ENCODE assay signal across 26 cellular contexts in the genomic region with DNA sequence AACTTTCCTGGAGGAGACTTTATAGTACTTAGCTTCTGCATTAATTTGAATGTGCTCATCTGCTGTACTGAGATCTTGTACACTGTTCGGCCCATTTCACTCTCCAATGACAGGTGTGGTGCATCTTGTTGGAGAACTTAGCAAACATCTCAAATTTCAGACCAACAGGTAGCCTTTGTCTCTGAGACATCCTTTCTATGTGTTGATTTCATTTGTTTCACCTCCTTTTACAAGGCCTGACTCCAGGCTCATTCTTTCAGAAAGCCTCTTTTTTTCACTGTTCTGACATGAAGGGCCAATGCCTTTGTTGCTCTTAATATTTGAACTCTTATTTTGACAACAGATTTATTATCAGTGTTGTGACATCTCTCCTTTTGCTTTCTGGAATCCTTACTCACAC.
DNase-seq lines count a peak whose midpoint lies in the region; ATAC-seq, FAIRE-seq and TF ChIP-seq lines count a peak whose summit lies in the region.
"Had no signal": no experiment of that assay in that cellular context is flagged by ENCODE, and none has a peak within 500 bp of the region (broad histone marks: within the 10 kb centered on the region; RNA-seq: fewer than 3 reads in every experiment).

No MANE protein-coding gene starts in this region.

- H3K23ac ChIP-seq in H9 (ENCODE audit: insufficient read length, low read depth, low read length) (no peak overlapping the region), H1 (ENCODE audit: insufficient read length) (no peak overlapping the region)

- H4K5ac ChIP-seq in H9 (ENCODE audit: insufficient read length, low read depth, low read length) (no peak overlapping the region), H1 (ENCODE audit: insufficient read length, low read depth, low read length) (no peak overlapping the region)

- no peaks in the 10 kb centered on the region for H3K27me3 ChIP-seq in H9 (ENCODE audit: insufficient read depth, low read length)
- no peaks in the 10 kb centered on the region for H3K27me3 ChIP-seq in H1 (replicated peaks in 1 of 4; ENCODE audit: control insufficient read depth in 3 of 4, extremely low read depth in 1 of 4, insufficient read depth in 3 of 4, low read length in 3 of 4)
- H3K27me3 ChIP-seq in smooth muscle cell (ENCODE audit: low read depth), result no peaks in the 10 kb centered on the region
- H3K27me3 ChIP-seq: BLaER1, cardiac muscle cell had no signal

- H2BK120ac ChIP-seq in H9 (ENCODE audit: low read depth, low read length, poor library complexity, severe bottlenecking), result no peak overlapping the region
- H2BK120ac ChIP-seq in H1 (replicated peaks; ENCODE audit: low read depth, low read length), result no peak overlapping the region

- H4K91ac ChIP-seq in H9 (ENCODE audit: insufficient read length, low read depth, low read length) (no peak overlapping the region), H1 (replicated peaks; ENCODE audit: insufficient read length, low read length) (no peak overlapping the region)

- H2AFZ ChIP-seq in H9 (ENCODE audit: low read length) (no peak overlapping the region), H1 (ENCODE audit: low read length) (no peak overlapping the region), smooth muscle cell (ENCODE audit: low read depth) (no peak overlapping the region)

- H3K4me3 Mint-ChIP-seq in H9, result no peak overlapping the region
- H3K4me3 Mint-ChIP-seq: stimulated activated memory B cell treated with anti-CD40 and anti-IgM and Interleukin-4, amounts not matched to agents 10 μg/mL and 1 μg/mL and 100 μg/mL, for 72 hours had no signal

- H3K18ac ChIP-seq in H9 (ENCODE audit: insufficient read length, low read depth, low read length), result no peak overlapping the region
- H3K18ac ChIP-seq in H1 (ENCODE audit: extremely low read depth, low read length), result no peak overlapping the region

- peak overlapping the region in 2 of 3 experiments; percentile 0 to 67; a peak in 3 of 7 replicates for H3K27ac Mint-ChIP-seq in H9
- H3K27ac Mint-ChIP-seq: stimulated activated memory B cell treated with anti-CD40 and anti-IgM and Interleukin-4, amounts not matched to agents 10 μg/mL and 1 μg/mL and 100 μg/mL, for 72 hours had no signal

- H3K9ac ChIP-seq in H9 (ENCODE audit: extremely low read depth, insufficient read length, low read length) (no peak overlapping the region), H1 (replicated peaks in 1 of 4; ENCODE audit: extremely low read depth in 1 of 4, low read depth in 3 of 4, low read length in 3 of 4) (no peak overlapping the region), smooth muscle cell (ENCODE audit: low read depth) (no peak overlapping the region)
- H3K9ac ChIP-seq: BLaER1 had no signal

- FAIRE-seq in H1 (lab: Jason Lieb, UNC), result peak; percentile 48
- FAIRE-seq: astrocyte, islet of Langerhans had no signal

- no peak for TF ChIP-seq RAD21 in H1 (IDR thresholded peaks at IDR 0.05 in 1 of 2, conservative IDR thresholded peaks at IDR 0.05 in 1 of 2; ENCODE audit: low read depth in 2 of 2, low read length in 2 of 2)

- DNase-seq in H9 (no peak), NCI-H2029 (lab: John Stamatoyannopoulos, UW) (peak; percentile 58), NCI-H524 (lab: John Stamatoyannopoulos, UW) (peak; percentile 9 to 51), H1 (ENCODE audit: low read depth in 1 of 2, low spot score in 2 of 2) (no peak), smooth muscle cell (lab: John Stamatoyannopoulos, UW; ENCODE audit: unreplicated experiment) (no peak)
- no peak for DNase-seq in central memory CD4-positive, alpha-beta T cell
- DNase-seq: activated CD4-positive, alpha-beta T cell treated with anti-CD3 and anti-CD28 coated beads, Interleukin-2, amount 50 U/mL, for 48 hours; activated CD4-positive, CD25-positive, alpha-beta regulatory T cell treated with anti-CD3 and anti-CD28 coated beads, Interleukin-2, amount 50 U/mL, for 72 hours; activated T-cell treated with anti-CD3 and anti-CD28 coated beads, Interleukin-2, amount 50 U/mL, for 48 hours; effector CD8-positive, alpha-beta T cell; hypothalamus; NCI-H1048; NCI-H226; Right ventricle myocardium superior; substantia nigra; T-helper 2 cell; trophoblast cell had no signal

- H4K8ac ChIP-seq in H9 (replicated peaks; ENCODE audit: insufficient read length, low read depth, low read length) (no peak overlapping the region), H1 (ENCODE audit: extremely low read depth, insufficient read depth, low read length) (no peak overlapping the region)

- TF ChIP-seq CTCF in H9 (conservative IDR thresholded peaks at IDR 0.05) (no peak), H1 (IDR thresholded peaks at IDR 0.05; ENCODE audit: control extremely low read depth in 1 of 3, insufficient read depth in 1 of 3, low read depth in 1 of 3, low read length in 3 of 3) (no peak), smooth muscle cell (IDR thresholded peaks at IDR 0.05; ENCODE audit: borderline replicate concordance, insufficient read depth, poor library complexity, severe bottlenecking) (no peak)

- no peak overlapping the region for H2BK12ac ChIP-seq in H9 (ENCODE audit: insufficient read length, low read depth, low read length)
- no peak overlapping the region for H2BK12ac ChIP-seq in H1 (ENCODE audit: low read depth, low read length)

- H3K14ac ChIP-seq in H9 (ENCODE audit: insufficient read depth, low read length) (no peak overlapping the region), H1 (ENCODE audit: insufficient read length) (no peak overlapping the region)

- POLR2A ChIA-PET in H1 (lab: Charles Lee; ENCODE audit: partially characterized antibody), result no interaction called here

- no peak for TF ChIP-seq EP300 in H1 (IDR thresholded peaks at IDR 0.05; ENCODE audit: borderline replicate concordance in 1 of 2, low read depth in 2 of 2, low read length in 2 of 2)

- TF ChIP-seq POLR2A in H1 (IDR thresholded peaks at IDR 0.05; ENCODE audit: control extremely low read depth in 1 of 2, low read depth in 2 of 2, low read length in 2 of 2), result no peak

- no peaks in the 10 kb centered on the region for H3K36me3 ChIP-seq in H1 (ENCODE audit: control insufficient read depth in 2 of 4, insufficient read depth in 4 of 4, low read length in 3 of 4)
- no peaks in the 10 kb centered on the region for H3K36me3 ChIP-seq in smooth muscle cell (ENCODE audit: low read depth)
- H3K36me3 ChIP-seq: BLaER1, cardiac muscle cell had no signal

- no peaks in the 10 kb centered on the region for H3K79me2 ChIP-seq in H9 (ENCODE audit: insufficient read depth, low read length)
- no peaks in the 10 kb centered on the region for H3K79me2 ChIP-seq in H1 (ENCODE audit: control insufficient read depth in 1 of 2, insufficient read depth in 2 of 2, low read length in 2 of 2)
- H3K79me2 ChIP-seq in smooth muscle cell (ENCODE audit: low read depth), result no peaks in the 10 kb centered on the region

- no CpG with 5 or more reads among the region's 1 CpG for WGBS in H9 (ENCODE audit: extremely low coverage, insufficient read length, low lambda C conversion rate)
- 81% methylated on average over 1 of the region's 1 CpG; no CpG with 5 or more reads in 1 of the 2 experiments for WGBS in H1 (ENCODE audit: extremely low coverage in 1 of 2, insufficient coverage in 1 of 2, insufficient read length in 1 of 2, insufficient replicate concordance in 2 of 2, low coverage in 1 of 2, low lambda C conversion rate in 2 of 2, missing lambda C conversion rate in 1 of 2), 2 experiments
- WGBS in smooth muscle cell (ENCODE audit: low lambda C conversion rate), result 87% methylated on average over 1 of the region's 1 CpG

- H2BK20ac ChIP-seq in H9 (ENCODE audit: low read depth, low read length, poor library complexity, severe bottlenecking), result no peak overlapping the region
- no peak overlapping the region for H2BK20ac ChIP-seq in H1 (ENCODE audit: low read length)

- CTCF ChIA-PET in H1 (lab: Charles Lee; ENCODE audit: partially characterized antibody), result no interaction called here

- H3K9me3 ChIP-seq in H9 (ENCODE audit: control insufficient read depth, low read depth, low read length) (no peaks in the 10 kb centered on the region), H1 (ENCODE audit: insufficient read depth in 2 of 2, low read depth in 1 of 2, low read length in 1 of 2) (no peaks in the 10 kb centered on the region), smooth muscle cell (replicated peaks; ENCODE audit: low read depth) (no peaks in the 10 kb centered on the region)
- H3K9me3 ChIP-seq: BLaER1 had no signal

- no peak overlapping the region for H3K4me3 ChIP-seq in H1 (ENCODE audit: extremely low read depth in 1 of 4, insufficient read depth in 2 of 4, low read depth in 3 of 4, low read length in 4 of 4)
- no peak overlapping the region for H3K4me3 ChIP-seq in smooth muscle cell
- H3K4me3 ChIP-seq: BLaER1, cardiac muscle cell, coronary artery had no signal

- ATAC-seq in HG02678 (IDR thresholded peaks at IDR 0.05; ENCODE audit: unreplicated experiment), result no peak
- ATAC-seq: left lobe of liver; Panc1; stimulated activated memory B cell treated with anti-CD40 and anti-IgM and Interleukin-4, amounts not matched to agents 10 μg/mL and 1 μg/mL and 100 μg/mL, for 72 hours had no signal

- H3T11ph ChIP-seq in H9 (ENCODE audit: low read length), result no peak overlapping the region

- no peaks in the 10 kb centered on the region for H3K27me3 Mint-ChIP-seq in H9 (ENCODE audit: low read depth)

- H2BK5ac ChIP-seq in H9 (ENCODE audit: insufficient read length, low read length) (no peak overlapping the region), H1 (ENCODE audit: low read depth, low read length) (0 out of 2 replicates have a peak overlapping the region, but pooled peaks have one; percentile 6)

- H3K23me2 ChIP-seq in H9 (ENCODE audit: insufficient read length, low read depth, low read length, poor library complexity, severe bottlenecking), result no peaks in the 10 kb centered on the region
- no peaks in the 10 kb centered on the region; the same call in 1 of the 2 replicates for H3K23me2 ChIP-seq in H1 (ENCODE audit: low read depth, low read length)

- peaks cover 26 to 31% of the 10 kb centered on the region in 2 experiments for H3K4me1 Mint-ChIP-seq in H9
- H3K4me1 Mint-ChIP-seq: stimulated activated memory B cell treated with anti-CD40 and anti-IgM and Interleukin-4, amounts not matched to agents 10 μg/mL and 1 μg/mL and 100 μg/mL, for 72 hours had no signal

- H3K4ac ChIP-seq in H9 (ENCODE audit: low read depth, low read length) (no peak overlapping the region), H1 (replicated peaks; ENCODE audit: insufficient read length, low read depth, low read length) (no peak overlapping the region)

- no peak overlapping the region for H3K56ac ChIP-seq in H9 (ENCODE audit: insufficient read length, low read depth, low read length)
- H3K56ac ChIP-seq in H1 (replicated peaks; ENCODE audit: insufficient read length, low read depth, low read length), result no peak overlapping the region

- H3K27ac ChIP-seq in H9 (ENCODE audit: insufficient read length, low read depth, low read length) (no peak overlapping the region), H1 (ENCODE audit: low read depth, low read length) (no peak overlapping the region), smooth muscle cell (ENCODE audit: low read depth) (no peak overlapping the region)
- H3K27ac ChIP-seq: BLaER1, cardiac muscle cell, coronary artery had no signal

- H4K20me1 ChIP-seq in H9 (ENCODE audit: control insufficient read depth, insufficient read depth, insufficient read length), result no peaks in the 10 kb centered on the region
- H4K20me1 ChIP-seq in H1 (replicated peaks in 1 of 2; ENCODE audit: control insufficient read depth in 1 of 2, insufficient read depth in 2 of 2, low read length in 2 of 2), result no peaks in the 10 kb centered on the region
- no peaks in the 10 kb centered on the region for H4K20me1 ChIP-seq in smooth muscle cell (ENCODE audit: low read depth)
- H4K20me1 ChIP-seq: BLaER1 had no signal

- H3K79me1 ChIP-seq in H9 (ENCODE audit: insufficient read depth, low read depth, low read length, poor library complexity, severe bottlenecking), result no peaks in the 10 kb centered on the region
- no peaks in the 10 kb centered on the region for H3K79me1 ChIP-seq in H1 (ENCODE audit: low read depth, low read length)

- no peaks in the 10 kb centered on the region for H3K36me3 Mint-ChIP-seq in H9 (ENCODE audit: insufficient read depth in 1 of 3, low read depth in 3 of 3)
- H3K36me3 Mint-ChIP-seq: stimulated activated memory B cell treated with anti-CD40 and anti-IgM and Interleukin-4, amounts not matched to agents 10 μg/mL and 1 μg/mL and 100 μg/mL, for 72 hours had no signal

- H3K4me2 ChIP-seq in H9 (ENCODE audit: insufficient read depth, insufficient read length, low read length) (no peak overlapping the region), H1 (ENCODE audit: insufficient read depth in 1 of 2, low read depth in 2 of 2, low read length in 2 of 2) (no peak overlapping the region; a peak in 1 of 4 replicates), smooth muscle cell (no peak overlapping the region)
- H3K4me2 ChIP-seq: BLaER1 had no signal

- H3K4me1 ChIP-seq in H9 (ENCODE audit: insufficient read depth, low read length) (0 out of 2 replicates have a peak, but pooled peaks cover 2% of the 10 kb centered on the region), H1 (replicated peaks in 1 of 4; ENCODE audit: control insufficient read depth in 3 of 4, insufficient read depth in 4 of 4, low read length in 3 of 4) (peaks cover 0 to 10% (median 8%) of the 10 kb centered on the region in 4 experiments; a peak in 3 of 7 replicates), smooth muscle cell (ENCODE audit: low read depth) (peaks cover 3% of the 10 kb centered on the region)
- H3K4me1 ChIP-seq: BLaER1 had no signal

- no peaks in the 10 kb centered on the region for H3K9me3 Mint-ChIP-seq in H9
- H3K9me3 Mint-ChIP-seq: stimulated activated memory B cell treated with anti-CD40 and anti-IgM and Interleukin-4, amounts not matched to agents 10 μg/mL and 1 μg/mL and 100 μg/mL, for 72 hours had no signal

- no peaks in the 10 kb centered on the region for H3F3A ChIP-seq in smooth muscle cell (ENCODE audit: low read depth)

- H2BK15ac ChIP-seq in H9 (ENCODE audit: low read depth, low read length) (no peak overlapping the region), H1 (ENCODE audit: low read length) (no peak overlapping the region)

- no peak overlapping the region for H2AK5ac ChIP-seq in H9 (ENCODE audit: insufficient read length, low read length)
- H2AK5ac ChIP-seq in H1 (ENCODE audit: low read depth, low read length), result no peak overlapping the region

Comparison
In these comparisons a context has a peak if more than half of its experiments do, and no peak if none do; other contexts are left out.
1. DNase-seq: peak in NCI-H2029 (single experiment) and NCI-H524 (2 of 2); none in H9 (single experiment), H1 (0 of 2), central memory CD4-positive, alpha-beta T cell (single experiment) and smooth muscle cell (single experiment).